Comparison of ENCODE assay signal across 1 cellular context in genomic region chr7:100159099-100159623, GRCh38.
TF ChIP-seq lines count a peak whose summit lies in the region.

No MANE protein-coding gene starts in this region.

TF ChIP-seq in GM12878, 131 proteins besides CTCF, POLR2A, EP300 and RAD21:
- TF ChIP-seq YBX1 (IDR thresholded peaks at IDR 0.05) (0 out of 2 replicates have a peak, but pooled peaks have one; percentile 46), USF1 (IDR thresholded peaks at IDR 0.05; ENCODE audit: borderline replicate concordance, extremely low read length, insufficient read depth, low read depth, low read length) (no peak)
